8 cellular contexts compared by ENCODE assay signal in genomic region chr1:49841767-49842166, GRCh38.
"Had no signal": no experiment of that assay in that cellular context is flagged by ENCODE, and none has a peak within 500 bp of the region (broad histone marks: within the 10 kb centered on the region; RNA-seq: fewer than 3 reads in every experiment).

No MANE protein-coding gene starts in this region.

- H3K36me3 ChIP-seq: HAP-1 had no signal

- H3K27ac Mint-ChIP-seq: GM23338, HFFc6 had no signal

- H3K4me1 ChIP-seq: HAP-1 had no signal

- DNase-seq: H7, HFFc6 had no signal

- H3K4me3 ChIP-seq: GM23338, HAP-1 had no signal

- H3K4me3 Mint-ChIP-seq: GM23338, HFFc6, IgD-negative memory B cell had no signal

- H3K27ac ChIP-seq: HL-60 had no signal

- H3K4me1 Mint-ChIP-seq: GM23338, IgD-negative memory B cell had no signal

- H2AFZ ChIP-seq: GM23338 had no signal

- H3K4me2 ChIP-seq: GM23338 had no signal

- H3K9me3 ChIP-seq: HAP-1 had no signal

- ATAC-seq: GM23338, HCT116, HepG2 had no signal
